20 cellular contexts compared by ENCODE assay signal in genomic region chr2:126906781-126907180, GRCh38. TPM values are rescaled to one million over a fixed set of nuclear protein-coding genes. Genes with fewer than 3 reads are reported as not detected.
"Had no signal": no experiment of that assay in that cellular context is flagged by ENCODE, and none has a peak within 500 bp of the region (broad histone marks: within the 10 kb centered on the region; RNA-seq: fewer than 3 reads in every experiment).

No MANE protein-coding gene starts in this region.

- H3K27me3 ChIP-seq: adrenal gland, neutrophil, upper lobe of left lung had no signal

- H3K4me3 ChIP-seq: adrenal gland, gastroesophageal sphincter, smooth muscle cell, upper lobe of left lung had no signal

- H3K9me3 ChIP-seq: adrenal gland, neutrophil, upper lobe of left lung had no signal

- DNase-seq: activated CD4-positive, alpha-beta memory T cell treated with anti-CD3 and anti-CD28 coated beads for 36 hours; activated CD4-positive, alpha-beta T cell treated with anti-CD3 and anti-CD28 coated beads for 1 hour; activated naive CD4-positive, alpha-beta T cell treated with anti-CD3 and anti-CD28 coated beads, Interleukin-2, amount 50 U/mL, for 16 hours; caudate nucleus; cortex of kidney; effector CD8-positive, alpha-beta T cell; left ventricle myocardium superior; naive B cell; right cardiac atrium; stimulated activated CD4-positive, alpha-beta T cell treated with anti-CD3 and anti-CD28 coated beads, Interleukin-1b, Interleukin-23, amount 100 ng/mL, for 48 hours; stimulated activated naive CD4-positive, alpha-beta T cell treated with Interleukin-2 at 50 U/mL for 16 hours; T1000; upper lobe of left lung had no signal

- H3K4me1 ChIP-seq: adrenal gland, gastroesophageal sphincter, upper lobe of left lung had no signal

- H3K36me3 ChIP-seq: adrenal gland, gastroesophageal sphincter, neutrophil, upper lobe of left lung had no signal

- ATAC-seq: activated T-helper 17 cell treated with anti-CD3 and anti-CD28 coated beads, Interleukin-2, amount 50 U/mL, for 72 hours; gastroesophageal sphincter; left ventricle myocardium superior; right cardiac atrium had no signal

- H3K27ac ChIP-seq: adrenal gland, epithelial cell of prostate, gastroesophageal sphincter, neutrophil, upper lobe of left lung had no signal

- H3K4me2 ChIP-seq: smooth muscle cell had no signal

RNA-seq across cellular contexts. Expression of gene TEX51, which starts 8.1 kb away (rescaled TPM):
- total RNA-seq: activated CD4-positive, alpha-beta memory T cell treated with anti-CD3 and anti-CD28 coated beads for 36 hours; activated T-helper 17 cell treated with anti-CD3 and anti-CD28 coated beads, Interleukin-2, amount 50 U/mL, for 72 hours; adrenal gland; gastroesophageal sphincter; left ventricle myocardium superior; posterior vena cava; right cardiac atrium; smooth muscle cell; upper lobe of left lung had no signal
